Comparison of ENCODE assay signal across 1 cellular context in the genomic region with DNA sequence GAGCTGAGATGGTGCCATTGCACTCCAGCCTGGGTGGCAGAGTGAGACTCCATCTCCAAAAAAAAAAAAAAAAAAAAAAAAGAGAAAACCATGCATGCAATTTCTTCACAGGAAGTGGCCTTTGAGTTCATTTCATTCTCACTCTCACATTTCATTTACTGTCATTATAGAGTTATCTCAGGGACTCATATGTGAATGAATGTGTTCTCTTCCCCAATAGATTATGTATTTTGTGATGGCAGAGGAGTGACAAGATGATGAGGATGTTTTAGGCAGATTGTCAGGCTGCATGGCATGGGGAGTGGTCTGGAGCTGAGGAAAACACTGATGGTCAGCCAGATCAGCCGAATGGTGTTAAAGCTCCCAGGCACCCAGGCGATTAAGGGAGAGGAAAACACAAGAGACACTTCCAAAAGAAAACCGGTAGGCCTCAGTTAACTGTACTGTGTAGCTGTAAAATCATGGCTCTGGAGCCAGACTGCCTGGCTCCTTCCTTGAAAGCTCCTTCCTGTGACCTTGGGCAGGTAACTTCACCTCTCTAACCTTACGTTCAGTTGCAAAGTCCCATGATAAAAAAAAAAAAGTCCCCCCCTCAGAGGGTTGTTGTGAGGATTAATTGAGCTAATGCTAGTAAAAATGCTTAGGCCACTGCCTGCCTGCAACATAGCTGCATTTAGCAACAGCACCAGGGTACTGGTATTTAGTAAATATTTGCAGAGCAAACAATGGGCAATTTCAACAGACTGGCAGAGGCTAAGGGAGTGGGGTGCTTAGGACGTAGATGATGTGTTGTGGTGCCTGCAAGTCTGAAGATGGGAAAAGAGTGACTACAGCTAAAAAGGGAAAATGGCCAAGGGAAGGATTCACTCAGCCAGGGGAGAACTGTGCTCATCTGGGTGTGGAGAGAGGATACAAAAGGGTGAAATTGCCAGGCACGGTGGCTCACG.
TF ChIP-seq lines count a peak whose summit lies in the region.

No MANE protein-coding gene starts in this region.

TF ChIP-seq in H1, 55 proteins besides CTCF, POLR2A, EP300 and RAD21:
- TF ChIP-seq ASH2L (IDR thresholded peaks at IDR 0.05; ENCODE audit: low read length) (no peak), POLR2AphosphoS5 (IDR thresholded peaks at IDR 0.05; ENCODE audit: low read depth, low read length) (peak; percentile 21; the same call in 1 of the 2 replicates)
